In the genomic region with DNA sequence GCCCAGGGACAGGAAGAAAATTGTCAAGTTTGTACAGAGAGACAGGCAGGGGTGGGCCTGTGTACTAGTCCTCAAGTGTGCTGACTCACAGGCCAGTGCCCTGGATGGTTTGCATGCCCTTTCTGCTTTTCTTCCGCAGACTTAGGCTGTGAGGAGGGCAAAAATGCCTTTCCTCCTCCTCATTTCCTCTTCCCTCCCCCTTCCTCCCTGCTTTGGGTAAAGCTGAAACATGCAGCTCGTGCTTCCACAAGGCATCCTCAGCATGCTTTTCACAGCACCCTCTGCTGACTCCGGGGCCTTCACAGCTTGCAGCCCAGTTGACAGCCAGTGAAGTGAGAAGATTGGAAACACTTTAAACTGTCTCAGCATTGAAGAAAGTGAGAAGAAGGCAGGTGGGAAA, we compare ENCODE assay signal across 10 cellular contexts.
DNase-seq lines count a peak whose midpoint lies in the region; ATAC-seq and TF ChIP-seq lines count a peak whose summit lies in the region.
"Had no signal": no experiment of that assay in that cellular context is flagged by ENCODE, and none has a peak within 500 bp of the region (broad histone marks: within the 10 kb centered on the region; RNA-seq: fewer than 3 reads in every experiment).

No MANE protein-coding gene starts in this region.

- no peaks in the 10 kb centered on the region for H3K36me3 ChIP-seq in neuronal stem cell (replicated peaks in 1 of 2; ENCODE audit: control insufficient read depth in 2 of 2, insufficient read depth in 2 of 2, low read length in 2 of 2)

- H4K8ac ChIP-seq in neuronal stem cell (ENCODE audit: low read depth, low read length), result no peak overlapping the region

- no peak overlapping the region for H2AK5ac ChIP-seq in neuronal stem cell (ENCODE audit: low read depth, low read length)

- H2BK15ac ChIP-seq in neuronal stem cell (ENCODE audit: low read length), result no peak overlapping the region

- H3K18ac ChIP-seq in neuronal stem cell (ENCODE audit: low read length), result no peak overlapping the region

- no peaks in the 10 kb centered on the region for H3K9me3 Mint-ChIP-seq in activated T-helper 17 cell treated with anti-CD3 and anti-CD28 coated beads, Interleukin-2, amount 50 U/mL, for 72 hours
- H3K9me3 Mint-ChIP-seq in activated CD8-positive, alpha-beta memory T cell treated with anti-CD3 and anti-CD28 coated beads, Interleukin-2, amount 10 ng/mL, durations not matched to agents 7 days and 5 days (ENCODE audit: low read depth), result no peaks in the 10 kb centered on the region
- H3K9me3 Mint-ChIP-seq: memory B cell had no signal

- H3K4me2 ChIP-seq in neuronal stem cell (ENCODE audit: insufficient read depth, low read length, poor library complexity, severe bottlenecking), result no peak overlapping the region

- no peak overlapping the region for H2BK5ac ChIP-seq in neuronal stem cell (ENCODE audit: low read length)

- no peak overlapping the region for H3K14ac ChIP-seq in neuronal stem cell (ENCODE audit: low read length)

- no peak for ATAC-seq in GM18909 (IDR thresholded peaks at IDR 0.05; ENCODE audit: poor library complexity, unreplicated experiment)
- ATAC-seq in activated T-helper 17 cell treated with anti-CD3 and anti-CD28 coated beads, Interleukin-2, amount 50 U/mL, for 72 hours (replicated peaks), result no peak
- ATAC-seq in activated CD8-positive, alpha-beta memory T cell treated with anti-CD3 and anti-CD28 coated beads, Interleukin-2, amount 10 ng/mL, durations not matched to agents 7 days and 5 days, result no peak
- ATAC-seq: GM12878 had no signal

- H3K9ac ChIP-seq in neuronal stem cell (ENCODE audit: low read depth, low read length, poor library complexity), result no peak overlapping the region

- H3K27ac ChIP-seq in RWPE1 (peak overlapping the region; percentile 81), neuronal stem cell (replicated peaks; ENCODE audit: low read length) (peak overlapping the region; percentile 29)

- no peak overlapping the region for H3K4me3 ChIP-seq in fibroblast of pulmonary artery (replicated peaks; ENCODE audit: low read depth, low read length)
- peak overlapping the region in 1 of 2 donors; percentile 0 for H3K4me3 ChIP-seq in neuronal stem cell (ENCODE audit: low read length in 2 of 2)
- H3K4me3 ChIP-seq: GM12878 had no signal

- CTCF ChIA-PET in RWPE1 (lab: Yijun Ruan, JAX), result interaction anchor here (0.6 to 1.1 kb wide), 5 partner anchors 85 to 1487 kb away, joined by 3 to 4 read pairs (median 3); no protein-coding TSS in a partner anchor
- CTCF ChIA-PET in activated CD8-positive, alpha-beta memory T cell treated with anti-CD3 and anti-CD28 coated beads, Interleukin-2, amount 10 ng/mL, durations not matched to agents 7 days and 5 days (lab: Charles Lee), result no interaction called here

- no peak overlapping the region for H3K23ac ChIP-seq in neuronal stem cell (ENCODE audit: low read depth, low read length, poor library complexity)

- TF ChIP-seq CTCF in RWPE1 (conservative IDR thresholded peaks at IDR 0.05; ENCODE audit: low read depth), result peak; percentile 50; the same call in 1 of the 2 replicates
- TF ChIP-seq CTCF in fibroblast of pulmonary artery (IDR thresholded peaks at IDR 0.05; ENCODE audit: low read length, missing control alignments), result peak; percentile 66

- H3K36me3 Mint-ChIP-seq in activated T-helper 17 cell treated with anti-CD3 and anti-CD28 coated beads, Interleukin-2, amount 50 U/mL, for 72 hours (ENCODE audit: low read depth), result no peaks in the 10 kb centered on the region
- no peaks in the 10 kb centered on the region for H3K36me3 Mint-ChIP-seq in activated CD8-positive, alpha-beta memory T cell treated with anti-CD3 and anti-CD28 coated beads, Interleukin-2, amount 10 ng/mL, durations not matched to agents 7 days and 5 days
- H3K36me3 Mint-ChIP-seq: memory B cell had no signal

- peaks cover 12% of the 10 kb centered on the region for H3K27me3 Mint-ChIP-seq in activated T-helper 17 cell treated with anti-CD3 and anti-CD28 coated beads, Interleukin-2, amount 50 U/mL, for 72 hours
- no peaks in the 10 kb centered on the region for H3K27me3 Mint-ChIP-seq in activated CD8-positive, alpha-beta memory T cell treated with anti-CD3 and anti-CD28 coated beads, Interleukin-2, amount 10 ng/mL, durations not matched to agents 7 days and 5 days

- H3K79me1 ChIP-seq in neuronal stem cell (ENCODE audit: low read depth, low read length), result no peaks in the 10 kb centered on the region

- H3K4me3 Mint-ChIP-seq in activated T-helper 17 cell treated with anti-CD3 and anti-CD28 coated beads, Interleukin-2, amount 50 U/mL, for 72 hours, result no peak overlapping the region
- H3K4me3 Mint-ChIP-seq in activated CD8-positive, alpha-beta memory T cell treated with anti-CD3 and anti-CD28 coated beads, Interleukin-2, amount 10 ng/mL, durations not matched to agents 7 days and 5 days, result no peak overlapping the region
- H3K4me3 Mint-ChIP-seq: memory B cell had no signal

- no peak overlapping the region for H4K91ac ChIP-seq in neuronal stem cell (ENCODE audit: low read depth, low read length, poor library complexity)

- no peaks in the 10 kb centered on the region for H3K27me3 ChIP-seq in neuronal stem cell (ENCODE audit: control insufficient read depth in 3 of 3, insufficient read depth in 3 of 3, low read depth in 1 of 3, low read length in 3 of 3)

- no peak overlapping the region for H3K27ac Mint-ChIP-seq in activated T-helper 17 cell treated with anti-CD3 and anti-CD28 coated beads, Interleukin-2, amount 50 U/mL, for 72 hours
- no peak overlapping the region for H3K27ac Mint-ChIP-seq in activated CD8-positive, alpha-beta memory T cell treated with anti-CD3 and anti-CD28 coated beads, Interleukin-2, amount 10 ng/mL, durations not matched to agents 7 days and 5 days
- H3K27ac Mint-ChIP-seq: memory B cell had no signal

- no peak overlapping the region for H2BK12ac ChIP-seq in neuronal stem cell (ENCODE audit: low read length)

- H3K4ac ChIP-seq in neuronal stem cell (ENCODE audit: low read length), result no peak overlapping the region

- peak overlapping the region; percentile 84 for H2AFZ ChIP-seq in neuronal stem cell (ENCODE audit: low read length)

- no peaks in the 10 kb centered on the region for H3K9me3 ChIP-seq in neuronal stem cell (replicated peaks in 1 of 2; ENCODE audit: control insufficient read depth in 2 of 2, insufficient read depth in 1 of 2, low read depth in 1 of 2, low read length in 2 of 2)

- POLR2A ChIA-PET in RWPE1 (lab: Yijun Ruan, JAX; ENCODE audit: low non-redundant PET), result no interaction called here

- DNase-seq in EH (ENCODE audit: low read depth) (peak; percentile 100), RWPE1 (ENCODE audit: low spot score) (peak; percentile 91), fibroblast of pulmonary artery (ENCODE audit: low read depth) (peak; percentile 98), neuronal stem cell (ENCODE audit: low spot score) (peak; percentile 31), activated gamma-delta T cell treated with Interleukin-2 at 50 U/mL for 16 hours (no peak)
- no peak for DNase-seq in activated CD8-positive, alpha-beta memory T cell treated with anti-CD3 and anti-CD28 coated beads, Interleukin-2, amount 10 ng/mL, durations not matched to agents 7 days and 5 days

- no peaks in the 10 kb centered on the region for H3K4me1 Mint-ChIP-seq in activated T-helper 17 cell treated with anti-CD3 and anti-CD28 coated beads, Interleukin-2, amount 50 U/mL, for 72 hours
- H3K4me1 Mint-ChIP-seq in activated CD8-positive, alpha-beta memory T cell treated with anti-CD3 and anti-CD28 coated beads, Interleukin-2, amount 10 ng/mL, durations not matched to agents 7 days and 5 days, result no peaks in the 10 kb centered on the region
- H3K4me1 Mint-ChIP-seq: memory B cell had no signal

- WGBS in neuronal stem cell (ENCODE audit: extremely low coverage in 2 of 2, insufficient read length in 2 of 2, insufficient replicate concordance in 1 of 2), 2 donors, result no CpG with 5 or more reads among the region's 3 CpGs

- H2BK120ac ChIP-seq in neuronal stem cell (ENCODE audit: low read depth, low read length), result no peak overlapping the region

- peaks cover 20 to 27% of the 10 kb centered on the region in 2 donors for H3K4me1 ChIP-seq in neuronal stem cell (ENCODE audit: control insufficient read depth in 2 of 2, insufficient read depth in 1 of 2, low read depth in 1 of 2, low read length in 2 of 2)

Comparison
In these comparisons a context has a peak if more than half of its experiments do, and no peak if none do; other contexts are left out.
1. DNase-seq: peak in EH (single experiment), RWPE1 (single experiment), fibroblast of pulmonary artery (single experiment) and neuronal stem cell (single experiment); none in activated gamma-delta T cell treated with Interleukin-2 at 50 U/mL for 16 hours (single experiment) and activated CD8-positive, alpha-beta memory T cell treated with anti-CD3 and anti-CD28 coated beads, Interleukin-2, amount 10 ng/mL, durations not matched to agents 7 days and 5 days (single experiment).